In genomic region chr11:114400974-114401223, GRCh38 we compare ENCODE assay signal across 8 cellular contexts. TPM values are rescaled to one million over a fixed set of nuclear protein-coding genes. Genes with fewer than 3 reads are reported as not detected.
DNase-seq lines count a peak whose midpoint lies in the region; ATAC-seq and TF ChIP-seq lines count a peak whose summit lies in the region.

No MANE protein-coding gene starts in this region.

- H2AFZ ChIP-seq in MM.1S (ENCODE audit: low read length) = peak overlapping the region; percentile 33

- peak overlapping the region; percentile 95 for H3K9ac ChIP-seq in MM.1S (ENCODE audit: low read length)

- H3F3A ChIP-seq in MM.1S (ENCODE audit: insufficient read depth, low read length) = peaks cover 10% of the 10 kb centered on the region

- no peak for ATAC-seq in GM21737 (IDR thresholded peaks at IDR 0.05; ENCODE audit: unreplicated experiment)
- no peak for ATAC-seq in HG02973 (IDR thresholded peaks at IDR 0.05; ENCODE audit: unreplicated experiment)

- no peaks in the 10 kb centered on the region for H3K9me3 Mint-ChIP-seq in nephron

- H3K27ac Mint-ChIP-seq in nephron = peak overlapping the region; percentile 99 to 100 (median 100)

- no peaks in the 10 kb centered on the region for H3K9me2 ChIP-seq in MM.1S (replicated peaks; ENCODE audit: insufficient read depth, low read length)

- H3K27ac ChIP-seq in MM.1S (ENCODE audit: low read length) (peak overlapping the region; percentile 88), ectodermal cell (ENCODE audit: insufficient read depth, low read depth, low read length, poor library complexity, severe bottlenecking) (peak overlapping the region; percentile 95)

- H4K20me1 ChIP-seq in MM.1S (ENCODE audit: insufficient read depth, low read length) = no peaks in the 10 kb centered on the region

- H3K27me3 ChIP-seq in BE2C = no peaks in the 10 kb centered on the region
- H3K27me3 ChIP-seq in MM.1S (replicated peaks; ENCODE audit: insufficient read depth, low read length) = no peaks in the 10 kb centered on the region
- H3K27me3 ChIP-seq in ectodermal cell (ENCODE audit: control insufficient read depth, insufficient read depth, low read length, poor library complexity, severe bottlenecking) = no peaks in the 10 kb centered on the region

- H3K36me3 ChIP-seq in BE2C (peaks cover 18% of the 10 kb centered on the region), MM.1S (replicated peaks; ENCODE audit: insufficient read depth, low read length) (peaks cover 3% of the 10 kb centered on the region; the same call in 1 of the 2 replicates), ectodermal cell (ENCODE audit: control insufficient read depth, insufficient read depth, low read length) (peaks cover 5% of the 10 kb centered on the region)

- no peaks in the 10 kb centered on the region for H3K27me3 Mint-ChIP-seq in nephron (ENCODE audit: low read depth)

- WGBS in ectodermal cell, 2 experiments = 0% methylated on average over 3 of the region's 3 CpGs

- peaks cover 33% of the 10 kb centered on the region for H3K36me3 Mint-ChIP-seq in nephron (ENCODE audit: low read depth)

- H3K4me3 ChIP-seq in BE2C (ENCODE audit: low read depth, low read length) = peak overlapping the region; percentile 92
- peak overlapping the region; percentile 81 for H3K4me3 ChIP-seq in MM.1S (ENCODE audit: low read length)
- peak overlapping the region; percentile 95 for H3K4me3 ChIP-seq in ectodermal cell (ENCODE audit: insufficient read depth, low read depth, low read length)

- H3K4me2 ChIP-seq in MM.1S (ENCODE audit: low read depth, low read length) = peak overlapping the region; percentile 90

- H3K4me3 Mint-ChIP-seq in nephron = peak overlapping the region; percentile 99 to 100 (median 99)

- H3K4me1 ChIP-seq in BE2C = no peaks in the 10 kb centered on the region; the same call in none of the 2 replicates
- peaks cover 9% of the 10 kb centered on the region; the same call in 1 of the 2 replicates for H3K4me1 ChIP-seq in MM.1S (ENCODE audit: low read length)
- H3K4me1 ChIP-seq in ectodermal cell (ENCODE audit: control insufficient read depth, insufficient read depth, low read length) = no peaks in the 10 kb centered on the region

- peaks cover 62% of the 10 kb centered on the region for H3K79me2 ChIP-seq in MM.1S (ENCODE audit: low read length)

- H3K9me3 ChIP-seq in BE2C = no peaks in the 10 kb centered on the region
- H3K9me3 ChIP-seq in MM.1S (replicated peaks; ENCODE audit: insufficient read depth, low read length) = no peaks in the 10 kb centered on the region
- H3K9me3 ChIP-seq in ectodermal cell (ENCODE audit: control insufficient read depth, low read length) = no peaks in the 10 kb centered on the region

- TF ChIP-seq CTCF in BE2C (IDR thresholded peaks at IDR 0.05; ENCODE audit: low read depth, low read length) (no peak), MM.1S (IDR thresholded peaks at IDR 0.05; ENCODE audit: low read length) (no peak; the same call in 1 of the 2 replicates), nephron (IDR thresholded peaks at IDR 0.05; ENCODE audit: unreplicated experiment in 3 of 3) (no peak)

- H3K4me1 Mint-ChIP-seq in nephron = peaks cover 34% of the 10 kb centered on the region

- DNase-seq in BE2C (no peak), MM.1S (no peak), SK-N-DZ (ENCODE audit: low spot score) (no peak), dermis blood vessel endothelial cell (no peak)

RNA-seq across cellular contexts. Expression of gene RBM7, which starts 0.4 kb away (rescaled TPM):
- 26.9 TPM for polyA plus RNA-seq in BE2C (2012; ENCODE audit: insufficient read depth, insufficient read length, low read depth)
- 38.3 TPM for polyA plus RNA-seq in ectodermal cell (2013, experiment 1 of 4)
- 43.9 TPM for polyA plus RNA-seq in ectodermal cell (2013, experiment 2 of 4)
- polyA plus RNA-seq in ectodermal cell (2013, experiment 3 of 4) = 34.0 TPM
- 35.7 TPM for polyA plus RNA-seq in ectodermal cell (2013, experiment 4 of 4)
- 9.0 and 9.8 TPM in 2 replicates for polyA plus RNA-seq in SK-N-DZ (2014; cell fraction: cytosol; rRNA removed)
- 4.3 and 4.5 TPM in 2 replicates for polyA plus RNA-seq in SK-N-DZ (2014; cell fraction: nucleus; rRNA removed)
- total RNA-seq in dermis blood vessel endothelial cell = 32.2 and 69.9 TPM in 2 replicates

RNA-seq across cellular contexts. Expression of gene C11orf71, which starts 0.6 kb away (rescaled TPM):
- 25.6 TPM for polyA plus RNA-seq in BE2C (2012; ENCODE audit: insufficient read depth, insufficient read length, low read depth)
- polyA plus RNA-seq in ectodermal cell (2013, experiment 1 of 4) = 8.1 TPM
- 7.0 TPM for polyA plus RNA-seq in ectodermal cell (2013, experiment 2 of 4)
- 5.8 TPM for polyA plus RNA-seq in ectodermal cell (2013, experiment 3 of 4)
- polyA plus RNA-seq in ectodermal cell (2013, experiment 4 of 4) = 7.8 TPM
- 5.2 and 6.8 TPM in 2 replicates for polyA plus RNA-seq in SK-N-DZ (2014; cell fraction: cytosol; rRNA removed)
- 5.9 and 7.1 TPM in 2 replicates for polyA plus RNA-seq in SK-N-DZ (2014; cell fraction: nucleus; rRNA removed)
- 3.6 and 3.7 TPM in 2 replicates for total RNA-seq in dermis blood vessel endothelial cell

RNA-seq across cellular contexts. Expression of gene REXO2, which starts 38.4 kb away (rescaled TPM):
- 69.6 TPM for polyA plus RNA-seq in BE2C (2012; ENCODE audit: insufficient read depth, insufficient read length, low read depth)
- 50.6 TPM for polyA plus RNA-seq in ectodermal cell (2013, experiment 1 of 4)
- 58.8 TPM for polyA plus RNA-seq in ectodermal cell (2013, experiment 2 of 4)
- polyA plus RNA-seq in ectodermal cell (2013, experiment 3 of 4) = 55.9 TPM
- 61.8 TPM for polyA plus RNA-seq in ectodermal cell (2013, experiment 4 of 4)
- 73.2 and 83.6 TPM in 2 replicates for polyA plus RNA-seq in SK-N-DZ (2014; cell fraction: cytosol; rRNA removed)
- polyA plus RNA-seq in SK-N-DZ (2014; cell fraction: nucleus; rRNA removed) = 94.7 and 115 TPM in 2 replicates
- total RNA-seq in dermis blood vessel endothelial cell = 127 and 169 TPM in 2 replicates
